1 cellular context compared by ENCODE assay signal in genomic region chr6:107323133-107323785, GRCh38.
TF ChIP-seq lines count a peak whose summit lies in the region.

No MANE protein-coding gene starts in this region.

TF ChIP-seq in WTC11, 78 proteins besides CTCF, POLR2A, EP300 and RAD21:
- TF ChIP-seq CREB1 (CRISPR knock-in tag; IDR thresholded peaks at IDR 0.05) (no peak), ZNF263 (CRISPR knock-in tag; IDR thresholded peaks at IDR 0.05; ENCODE audit: low read depth) (no peak)
